15 cellular contexts compared by ENCODE assay signal in genomic region chr15:59222106-59222505, GRCh38. TPM values are rescaled to one million over a fixed set of nuclear protein-coding genes. Genes with fewer than 3 reads are reported as not detected.
DNase-seq lines count a peak whose midpoint lies in the region; ATAC-seq, FAIRE-seq and TF ChIP-seq lines count a peak whose summit lies in the region.
"Had no signal": no experiment of that assay in that cellular context is flagged by ENCODE, and none has a peak within 500 bp of the region (broad histone marks: within the 10 kb centered on the region; RNA-seq: fewer than 3 reads in every experiment).

No MANE protein-coding gene starts in this region.

- peaks cover 20% of the 10 kb centered on the region for H3K4me1 ChIP-seq in A549
- no peaks in the 10 kb centered on the region for H3K4me1 ChIP-seq in BE2C
- H3K4me1 ChIP-seq in CD4-positive, alpha-beta memory T cell (ENCODE audit: insufficient read depth, low read length) = no peaks in the 10 kb centered on the region
- H3K4me1 ChIP-seq: SJCRH30 had no signal

- no peaks in the 10 kb centered on the region for H3K9me3 ChIP-seq in A549
- H3K9me3 ChIP-seq in BE2C = no peaks in the 10 kb centered on the region
- H3K9me3 ChIP-seq in CD4-positive, alpha-beta memory T cell (ENCODE audit: control insufficient read depth in 1 of 2, low read length in 2 of 2) = no peaks in the 10 kb centered on the region
- H3K9me3 ChIP-seq: SJCRH30 had no signal

- H3K27me3 ChIP-seq in BE2C = peaks cover 7% of the 10 kb centered on the region
- no peaks in the 10 kb centered on the region for H3K27me3 ChIP-seq in CD4-positive, alpha-beta memory T cell (ENCODE audit: insufficient read depth, low read length)
- H3K27me3 ChIP-seq: SJCRH30 had no signal

- CTCF ChIA-PET in A549 (lab: Yijun Ruan, JAX) = interaction anchor here (1.2 to 3.0 kb wide), 3 partner anchors 11 to 271 kb away, joined by 3 to 12 read pairs (median 9); no protein-coding TSS in a partner anchor
- CTCF ChIA-PET in CD4-positive, alpha-beta memory T cell (lab: Charles Lee; ENCODE audit: partially characterized antibody) = no interaction called here

- intact Hi-C loops in CD4-positive, alpha-beta memory T cell (cut with micrococcal nuclease) = no loop called here

- peak overlapping the region; percentile 86 for H3K27ac Mint-ChIP-seq in HFFc6
- H3K27ac Mint-ChIP-seq in CD4-positive, alpha-beta memory T cell = no peak overlapping the region

- ATAC-seq in A549 (peak; percentile 32 to 40; a peak in 4 of 6 replicates), HG02870 (IDR thresholded peaks at IDR 0.05; ENCODE audit: unreplicated experiment) (no peak), GM21367 (IDR thresholded peaks at IDR 0.05; ENCODE audit: unreplicated experiment) (no peak)

- no peak overlapping the region for H3K4me3 ChIP-seq in A549
- no peak overlapping the region for H3K4me3 ChIP-seq in astrocyte of the cerebellum (ENCODE audit: low read depth, low read length)
- H3K4me3 ChIP-seq in BE2C (ENCODE audit: low read depth, low read length) = no peak overlapping the region
- no peak overlapping the region for H3K4me3 ChIP-seq in CD4-positive, alpha-beta memory T cell (ENCODE audit: low read length in 2 of 2)
- H3K4me3 ChIP-seq: SJCRH30 had no signal

- FAIRE-seq in A549 (lab: Jason Lieb, UNC) = no peak

- peaks cover 3% of the 10 kb centered on the region; the same call in 1 of the 2 replicates for H3K9me3 Mint-ChIP-seq in HFFc6
- no peaks in the 10 kb centered on the region for H3K9me3 Mint-ChIP-seq in CD4-positive, alpha-beta memory T cell

- DNase-seq in A549 (ENCODE audit: low read depth in 1 of 2, low spot score in 1 of 2) = no peak
- peak; percentile 85 for DNase-seq in HFFc6
- DNase-seq in astrocyte of the cerebellum (ENCODE audit: low read depth) = peak; percentile 42
- DNase-seq in kidney glomerular epithelial cell (lab: John Stamatoyannopoulos, UW) = peak; percentile 93
- no peak for DNase-seq in BE2C
- DNase-seq in CD4-positive, alpha-beta memory T cell = no peak
- DNase-seq: C1 segment of cervical spinal cord; GOT3; hippocampal formation; SJCRH30; stimulated activated CD4-positive, alpha-beta T cell treated with anti-CD3 and anti-CD28 coated beads, Interleukin-12 subunit alpha, Interleukin-12 subunit beta, amount 100 ng/mL, for 4 hours had no signal

- no peak for TF ChIP-seq POLR2A in A549 (IDR thresholded peaks at IDR 0.05; ENCODE audit: low read length)

- H3K36me3 Mint-ChIP-seq in HFFc6 (ENCODE audit: low read depth) = peaks cover 74% of the 10 kb centered on the region
- H3K36me3 Mint-ChIP-seq in CD4-positive, alpha-beta memory T cell = no peaks in the 10 kb centered on the region

- no peak for TF ChIP-seq EP300 in A549 (IDR thresholded peaks at IDR 0.05)

- POLR2A ChIA-PET in A549 (lab: Yijun Ruan, JAX) = no interaction called here
- POLR2A ChIA-PET in CD4-positive, alpha-beta memory T cell (lab: Charles Lee; ENCODE audit: partially characterized antibody) = no interaction called here

- TF ChIP-seq RAD21 in A549 (conservative IDR thresholded peaks at IDR 0.05 in 1 of 2, IDR thresholded peaks at IDR 0.05 in 1 of 2) = no peak

- no peak overlapping the region for H3K27ac ChIP-seq in A549
- H3K27ac ChIP-seq in CD4-positive, alpha-beta memory T cell (ENCODE audit: low read depth, low read length) = no peak overlapping the region
- H3K27ac ChIP-seq: SJCRH30 had no signal

- H3K36me3 ChIP-seq in BE2C = no peaks in the 10 kb centered on the region
- no peaks in the 10 kb centered on the region for H3K36me3 ChIP-seq in CD4-positive, alpha-beta memory T cell (ENCODE audit: insufficient read depth, low read length)

- WGBS in A549 (ENCODE audit: missing lambda C conversion rate) = 59% methylated on average over 2 of the region's 2 CpGs

- peaks cover 7% of the 10 kb centered on the region for H3K27me3 Mint-ChIP-seq in HFFc6 (ENCODE audit: insufficient read depth)
- peaks cover 6 to 9% of the 10 kb centered on the region in 2 donors for H3K27me3 Mint-ChIP-seq in CD4-positive, alpha-beta memory T cell

- peak overlapping the region; percentile 41 for H3K4me3 Mint-ChIP-seq in HFFc6
- H3K4me3 Mint-ChIP-seq in CD4-positive, alpha-beta memory T cell = no peak overlapping the region

- H3K4me1 Mint-ChIP-seq in HFFc6 (ENCODE audit: low read depth) = peaks cover 57% of the 10 kb centered on the region
- H3K4me1 Mint-ChIP-seq in CD4-positive, alpha-beta memory T cell = peaks cover 0 to 2% (median 0%) of the 10 kb centered on the region in 4 donors

- in situ Hi-C loops in astrocyte of the cerebellum (cut with HindIII; ENCODE audit: low sequenced_read_pairs) = no loop called here

- TF ChIP-seq CTCF in A549 (IDR thresholded peaks at IDR 0.05) (no peak), HFFc6 (IDR thresholded peaks at IDR 0.05) (no peak), astrocyte of the cerebellum (IDR thresholded peaks at IDR 0.05; ENCODE audit: low read depth, low read length, missing control alignments) (no peak), BE2C (IDR thresholded peaks at IDR 0.05; ENCODE audit: low read depth, low read length) (no peak)

- no peak overlapping the region for H3K4me2 ChIP-seq in A549

TF ChIP-seq in A549, 52 proteins besides CTCF, POLR2A, EP300 and RAD21:
- no peak for TF ChIP-seq RARB (CRISPR knock-in tag; IDR thresholded peaks at IDR 0.05)
- no peak for TF ChIP-seq SREBF2 (IDR thresholded peaks at IDR 0.05)
- TF ChIP-seq ATOH8 (CRISPR knock-in tag; IDR thresholded peaks at IDR 0.05; ENCODE audit: low read depth) = no peak
- TF ChIP-seq, protein P1, sequence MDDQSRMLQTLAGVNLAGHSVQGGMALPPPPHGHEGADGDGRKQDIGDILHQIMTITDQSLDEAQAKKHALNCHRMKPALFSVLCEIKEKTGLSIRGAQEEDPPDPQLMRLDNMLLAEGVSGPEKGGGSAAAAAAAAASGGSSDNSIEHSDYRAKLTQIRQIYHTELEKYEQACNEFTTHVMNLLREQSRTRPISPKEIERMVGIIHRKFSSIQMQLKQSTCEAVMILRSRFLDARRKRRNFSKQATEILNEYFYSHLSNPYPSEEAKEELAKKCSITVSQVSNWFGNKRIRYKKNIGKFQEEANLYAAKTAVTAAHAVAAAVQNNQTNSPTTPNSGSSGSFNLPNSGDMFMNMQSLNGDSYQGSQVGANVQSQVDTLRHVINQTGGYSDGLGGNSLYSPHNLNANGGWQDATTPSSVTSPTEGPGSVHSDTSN (IDR thresholded peaks at IDR 0.05) = no peak
- TF ChIP-seq GATA3 (IDR thresholded peaks at IDR 0.05; ENCODE audit: borderline replicate concordance) = no peak
- no peak for TF ChIP-seq CBX2 (IDR thresholded peaks at IDR 0.05; ENCODE audit: borderline replicate concordance, low read depth)
- TF ChIP-seq HOXB5 (CRISPR knock-in tag; IDR thresholded peaks at IDR 0.05) = no peak
- TF ChIP-seq KDM5A (IDR thresholded peaks at IDR 0.05) = no peak
- no peak for TF ChIP-seq POLR2AphosphoS2 (conservative IDR thresholded peaks at IDR 0.05; ENCODE audit: low read length)
- no peak for TF ChIP-seq KDM1A (IDR thresholded peaks at IDR 0.05; ENCODE audit: low read depth)
- no peak for TF ChIP-seq EHMT2 (IDR thresholded peaks at IDR 0.05; ENCODE audit: low read depth)
- no peak for TF ChIP-seq EHF (CRISPR knock-in tag; IDR thresholded peaks at IDR 0.05)
- TF ChIP-seq, protein P2, sequence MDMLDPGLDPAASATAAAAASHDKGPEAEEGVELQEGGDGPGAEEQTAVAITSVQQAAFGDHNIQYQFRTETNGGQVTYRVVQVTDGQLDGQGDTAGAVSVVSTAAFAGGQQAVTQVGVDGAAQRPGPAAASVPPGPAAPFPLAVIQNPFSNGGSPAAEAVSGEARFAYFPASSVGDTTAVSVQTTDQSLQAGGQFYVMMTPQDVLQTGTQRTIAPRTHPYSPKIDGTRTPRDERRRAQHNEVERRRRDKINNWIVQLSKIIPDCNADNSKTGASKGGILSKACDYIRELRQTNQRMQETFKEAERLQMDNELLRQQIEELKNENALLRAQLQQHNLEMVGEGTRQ (IDR thresholded peaks at IDR 0.05) = no peak
- TF ChIP-seq HDAC2 (IDR thresholded peaks at IDR 0.05) = no peak
- TF ChIP-seq MAZ (IDR thresholded peaks at IDR 0.05; ENCODE audit: borderline replicate concordance, low read depth, low read length) = no peak
- TF ChIP-seq ZFP36 (IDR thresholded peaks at IDR 0.05; ENCODE audit: borderline replicate concordance, partially characterized antibody) = no peak
- TF ChIP-seq CEBPB (IDR thresholded peaks at IDR 0.05) = no peak
- TF ChIP-seq, protein P3, sequence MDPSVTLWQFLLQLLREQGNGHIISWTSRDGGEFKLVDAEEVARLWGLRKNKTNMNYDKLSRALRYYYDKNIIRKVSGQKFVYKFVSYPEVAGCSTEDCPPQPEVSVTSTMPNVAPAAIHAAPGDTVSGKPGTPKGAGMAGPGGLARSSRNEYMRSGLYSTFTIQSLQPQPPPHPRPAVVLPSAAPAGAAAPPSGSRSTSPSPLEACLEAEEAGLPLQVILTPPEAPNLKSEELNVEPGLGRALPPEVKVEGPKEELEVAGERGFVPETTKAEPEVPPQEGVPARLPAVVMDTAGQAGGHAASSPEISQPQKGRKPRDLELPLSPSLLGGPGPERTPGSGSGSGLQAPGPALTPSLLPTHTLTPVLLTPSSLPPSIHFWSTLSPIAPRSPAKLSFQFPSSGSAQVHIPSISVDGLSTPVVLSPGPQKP (IDR thresholded peaks at IDR 0.05; ENCODE audit: low read depth, low read length) = no peak
- TF ChIP-seq RNF2 (IDR thresholded peaks at IDR 0.05; ENCODE audit: borderline replicate concordance, low read depth) = no peak

RNA-seq across cellular contexts. Expression of gene LDHAL6B, which starts 15.5 kb away (rescaled TPM):
- not detected in 2 replicates for polyA plus RNA-seq in A549 (2011; rRNA removed)
- not detected in 2 replicates for polyA plus RNA-seq in A549 (2012; cell fraction: cytosol; rRNA removed)
- 0.05 TPM in 1 of 2 replicates, not detected in the other for polyA plus RNA-seq in A549 (2012; cell fraction: nucleus; rRNA removed)
- not detected in 3 replicates for polyA plus RNA-seq in A549 (2017; fragmentation: RNase III; extraction: RNeasy Plus Mini Kit Qiagen cat#74134 plus additional on column Dnase treatment)
- not detected in 2 replicates for polyA minus RNA-seq in A549 (2011; rRNA and poly(A)+ RNA removed)
- not detected for total RNA-seq in HFFc6 (2021; fragmentation: NEBNext Ultra II Directional; extraction: Animal tissue kit (Norgen Biotek cat#: 25700))
- polyA plus RNA-seq in BE2C (2012; ENCODE audit: insufficient read depth, insufficient read length, low read depth) = not detected
- not detected for total RNA-seq in CD4-positive, alpha-beta memory T cell
- not detected for polyA plus RNA-seq in CD4-positive, alpha-beta memory T cell
- total RNA-seq: mucosa of gallbladder, NCI-H460, SJCRH30 had no signal

Comparison
In these comparisons a context has a peak if more than half of its experiments do, and no peak if none do; other contexts are left out.
1. ATAC-seq: peak in A549 (2 of 2); none in HG02870 (single experiment) and GM21367 (single experiment).
2. DNase-seq: peak in HFFc6 (single experiment), astrocyte of the cerebellum (single experiment) and kidney glomerular epithelial cell (single experiment); none in A549 (0 of 2), BE2C (single experiment) and CD4-positive, alpha-beta memory T cell (0 of 5).